Comparison of ENCODE assay signal across 39 cellular contexts in the genomic region with DNA sequence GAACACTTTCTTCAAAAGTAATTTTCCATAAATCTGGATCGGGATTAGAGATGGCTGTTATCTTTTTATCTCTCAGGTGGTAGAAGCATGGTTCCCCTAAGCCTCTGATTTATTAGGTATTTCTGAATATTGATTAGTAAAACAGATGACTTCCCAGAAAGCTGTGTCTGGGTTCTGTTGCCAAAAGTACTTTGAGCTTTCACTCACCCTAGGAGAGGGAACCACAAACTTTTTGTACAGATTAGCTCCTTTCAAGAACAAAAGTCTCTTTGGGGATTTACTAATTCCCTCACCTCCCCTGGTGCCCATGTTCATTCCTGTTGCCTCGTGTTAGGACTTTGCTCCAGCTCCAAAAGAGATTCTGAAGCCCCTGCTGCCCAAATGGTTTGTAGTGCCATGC.
"Had no signal": no experiment of that assay in that cellular context is flagged by ENCODE, and none has a peak within 500 bp of the region (broad histone marks: within the 10 kb centered on the region; RNA-seq: fewer than 3 reads in every experiment).

No MANE protein-coding gene starts in this region.

- H3K27ac Mint-ChIP-seq: activated CD4-positive, alpha-beta memory T cell treated with anti-CD3 and anti-CD28 coated beads, Interleukin-2, amount 10 ng/mL, durations not matched to agents 7 days and 5 days; activated CD8-positive, alpha-beta memory T cell treated with anti-CD3 and anti-CD28 coated beads, Interleukin-2, amount 10 ng/mL, durations not matched to agents 7 days and 5 days; activated naive CD4-positive, alpha-beta T cell treated with anti-CD3 and anti-CD28 coated beads, Interleukin-2, amount 50 U/mL, for 24 hours; activated T-cell treated with anti-CD3 and anti-CD28 coated beads, Interleukin-2, amount 50 U/mL, for 72 hours; activated T-helper 17 cell treated with anti-CD3 and anti-CD28 coated beads, Interleukin-2, amount 50 U/mL, for 72 hours had no signal

- H3K4me1 ChIP-seq: breast epithelium, Peyer's patch had no signal

- H3K4me1 Mint-ChIP-seq: activated naive CD4-positive, alpha-beta T cell treated with anti-CD3 and anti-CD28 coated beads, Interleukin-2, amount 50 U/mL, for 24 hours had no signal

- H3K4me3 ChIP-seq: breast epithelium, MG63, Peyer's patch had no signal

- H3K4me3 Mint-ChIP-seq: activated CD4-positive, alpha-beta memory T cell treated with anti-CD3 and anti-CD28 coated beads, Interleukin-2, amount 10 ng/mL, durations not matched to agents 7 days and 5 days; activated CD8-positive, alpha-beta memory T cell treated with anti-CD3 and anti-CD28 coated beads, Interleukin-2, amount 10 ng/mL, durations not matched to agents 7 days and 5 days; activated naive CD4-positive, alpha-beta T cell treated with anti-CD3 and anti-CD28 coated beads, Interleukin-2, amount 50 U/mL, for 24 hours; activated T-cell treated with anti-CD3 and anti-CD28 coated beads, Interleukin-2, amount 50 U/mL, for 72 hours; activated T-helper 17 cell treated with anti-CD3 and anti-CD28 coated beads, Interleukin-2, amount 50 U/mL, for 72 hours had no signal

- H3K9me3 Mint-ChIP-seq: activated CD4-positive, alpha-beta memory T cell treated with anti-CD3 and anti-CD28 coated beads, Interleukin-2, amount 10 ng/mL, durations not matched to agents 7 days and 5 days; activated naive CD4-positive, alpha-beta T cell treated with anti-CD3 and anti-CD28 coated beads, Interleukin-2, amount 50 U/mL, for 24 hours; activated T-cell treated with anti-CD3 and anti-CD28 coated beads, Interleukin-2, amount 50 U/mL, for 72 hours; activated T-helper 17 cell treated with anti-CD3 and anti-CD28 coated beads, Interleukin-2, amount 50 U/mL, for 72 hours had no signal

- ATAC-seq: activated CD8-positive, alpha-beta memory T cell treated with anti-CD3 and anti-CD28 coated beads, Interleukin-2, amount 10 ng/mL, durations not matched to agents 7 days and 5 days; activated T-cell treated with anti-CD3 and anti-CD28 coated beads, Interleukin-2, amount 50 U/mL, for 72 hours; activated T-helper 17 cell treated with anti-CD3 and anti-CD28 coated beads, Interleukin-2, amount 50 U/mL, for 72 hours; PC-3; SK-N-SH treated with all-trans-retinoic acid at 6 μM for 48 hours had no signal

- H3K36me3 ChIP-seq: breast epithelium, MG63 had no signal

- H3K27ac ChIP-seq: breast epithelium, Peyer's patch, VCaP had no signal

- H3K27me3 ChIP-seq: breast epithelium, MG63, Peyer's patch had no signal

- H3K27me3 Mint-ChIP-seq: activated CD4-positive, alpha-beta memory T cell treated with anti-CD3 and anti-CD28 coated beads, Interleukin-2, amount 10 ng/mL, durations not matched to agents 7 days and 5 days; activated CD8-positive, alpha-beta memory T cell treated with anti-CD3 and anti-CD28 coated beads, Interleukin-2, amount 10 ng/mL, durations not matched to agents 7 days and 5 days; activated naive CD4-positive, alpha-beta T cell treated with anti-CD3 and anti-CD28 coated beads, Interleukin-2, amount 50 U/mL, for 24 hours; activated T-helper 17 cell treated with anti-CD3 and anti-CD28 coated beads, Interleukin-2, amount 50 U/mL, for 72 hours had no signal

- DNase-seq: activated CD4-positive, alpha-beta memory T cell treated with anti-CD3 and anti-CD28 coated beads, Interleukin-2, amount 10 ng/mL, durations not matched to agents 7 days and 5 days; activated CD4-positive, alpha-beta T cell treated with anti-CD3 and anti-CD28 coated beads for 1 hour; activated CD4-positive, alpha-beta T cell treated with anti-CD3 and anti-CD28 coated beads for 48 hours; activated CD4-positive, CD25-positive, alpha-beta regulatory T cell; activated CD8-positive, alpha-beta memory T cell treated with anti-CD3 and anti-CD28 coated beads for 24 hours; activated CD8-positive, alpha-beta memory T cell treated with anti-CD3 and anti-CD28 coated beads, Interleukin-2, amount 10 ng/mL, durations not matched to agents 7 days and 5 days; activated CD8-positive, alpha-beta memory T cell treated with anti-CD3 and anti-CD28 coated beads, Interleukin-2, amount 50 U/mL, for 48 hours; activated gamma-delta T cell; activated naive CD4-positive, alpha-beta T cell treated with Interleukin-2 at 50 U/mL for 16 hours; activated T-cell treated with anti-CD3 and anti-CD28 coated beads, Interleukin-2, amount 50 U/mL, for 1 hour; activated T-cell treated with anti-CD3 and anti-CD28 coated beads, Interleukin-2, amount 50 U/mL, for 72 hours; cerebellar nuclear complex; Kasumi-1; KG1; MG63; NCI-H1048; NCI-H1417; NCI-H146; NCI-H187; NCI-H2029 treated with DMSO at 0.1 percent for 48 hours; NCI-H2107; NCI-H2171; NCI-H510A; NCI-H526; NCI-H748 treated with DMSO at 0.1 percent for 48 hours; NK-92 treated with Interleukin-12 subunit alpha and Interleukin-12 subunit beta, amount 100 ng/mL, for 24 hours; PC-3; Peyer's patch; RPMI8226; SIG-M5; SW 1271; T-helper 1 cell; T-helper 2 cell; T-helper 9 cell had no signal

- H3K9me3 ChIP-seq: breast epithelium, MG63, Peyer's patch had no signal
